12 cellular contexts compared by ENCODE assay signal in the genomic region with DNA sequence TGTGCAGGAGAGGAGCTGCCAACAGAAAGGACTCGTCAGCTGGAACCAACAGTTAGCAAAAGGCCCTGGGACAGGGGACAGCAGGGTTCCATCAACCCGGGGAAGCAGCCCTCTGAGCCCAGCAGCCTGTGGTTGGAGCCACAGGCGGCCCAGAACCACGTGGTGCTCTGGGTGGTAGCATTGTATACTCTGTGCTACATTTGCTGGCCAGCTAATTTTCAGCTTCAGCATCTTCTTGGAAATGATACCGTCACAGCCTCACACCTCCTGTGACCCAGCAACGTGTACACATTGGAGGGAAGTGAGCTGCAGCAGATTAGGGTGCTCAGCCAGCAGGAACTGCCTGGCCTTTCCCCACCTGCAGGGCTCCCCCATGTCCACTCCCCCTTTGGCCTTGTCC.
"Had no signal": no experiment of that assay in that cellular context is flagged by ENCODE, and none has a peak within 500 bp of the region (broad histone marks: within the 10 kb centered on the region; RNA-seq: fewer than 3 reads in every experiment).

No MANE protein-coding gene starts in this region.

- H3K4me3 Mint-ChIP-seq: activated CD4-positive, alpha-beta memory T cell treated with anti-CD3 and anti-CD28 coated beads for 36 hours; activated naive CD8-positive, alpha-beta T cell; memory B cell; nephron; T-helper 2 cell treated with Interferon-gamma antibody and Interleukin-4, amounts not matched to agents 5 μg/mL and 100 μg/mL, for 36 hours had no signal

- H3K4me3 ChIP-seq: thyroid gland had no signal

- H3K9me3 Mint-ChIP-seq: activated CD4-positive, alpha-beta memory T cell treated with anti-CD3 and anti-CD28 coated beads for 36 hours; memory B cell; nephron; T-helper 2 cell treated with Interferon-gamma antibody and Interleukin-4, amounts not matched to agents 5 μg/mL and 100 μg/mL, for 36 hours had no signal

- H3K4me1 Mint-ChIP-seq: nephron had no signal

- H3K27me3 Mint-ChIP-seq: activated CD4-positive, alpha-beta memory T cell treated with anti-CD3 and anti-CD28 coated beads for 36 hours; activated naive CD8-positive, alpha-beta T cell had no signal

- DNase-seq: activated CD4-positive, alpha-beta memory T cell treated with anti-CD3 and anti-CD28 coated beads for 36 hours; activated CD4-positive, CD25-positive, alpha-beta regulatory T cell treated with anti-CD3 and anti-CD28 coated beads, Interleukin-2, amount 50 U/mL, for 72 hours; aorta; foreskin keratinocyte; stimulated activated CD4-positive, alpha-beta T cell treated with anti-CD3 and anti-CD28 coated beads, Interleukin-2, amount 100 ng/mL, for 48 hours; SW 1271; thyroid gland had no signal

- ATAC-seq: foreskin keratinocyte, left lobe of liver had no signal

- H3K36me3 ChIP-seq: thyroid gland had no signal

- H3K27ac Mint-ChIP-seq: activated CD4-positive, alpha-beta memory T cell treated with anti-CD3 and anti-CD28 coated beads for 36 hours; activated naive CD8-positive, alpha-beta T cell; memory B cell; nephron; T-helper 2 cell treated with Interferon-gamma antibody and Interleukin-4, amounts not matched to agents 5 μg/mL and 100 μg/mL, for 36 hours had no signal

- H3K36me3 Mint-ChIP-seq: activated CD4-positive, alpha-beta memory T cell treated with anti-CD3 and anti-CD28 coated beads for 36 hours; activated naive CD8-positive, alpha-beta T cell; memory B cell had no signal

- H3K27me3 ChIP-seq: thyroid gland had no signal
